Comparison of ENCODE assay signal across 11 cellular contexts in the genomic region with DNA sequence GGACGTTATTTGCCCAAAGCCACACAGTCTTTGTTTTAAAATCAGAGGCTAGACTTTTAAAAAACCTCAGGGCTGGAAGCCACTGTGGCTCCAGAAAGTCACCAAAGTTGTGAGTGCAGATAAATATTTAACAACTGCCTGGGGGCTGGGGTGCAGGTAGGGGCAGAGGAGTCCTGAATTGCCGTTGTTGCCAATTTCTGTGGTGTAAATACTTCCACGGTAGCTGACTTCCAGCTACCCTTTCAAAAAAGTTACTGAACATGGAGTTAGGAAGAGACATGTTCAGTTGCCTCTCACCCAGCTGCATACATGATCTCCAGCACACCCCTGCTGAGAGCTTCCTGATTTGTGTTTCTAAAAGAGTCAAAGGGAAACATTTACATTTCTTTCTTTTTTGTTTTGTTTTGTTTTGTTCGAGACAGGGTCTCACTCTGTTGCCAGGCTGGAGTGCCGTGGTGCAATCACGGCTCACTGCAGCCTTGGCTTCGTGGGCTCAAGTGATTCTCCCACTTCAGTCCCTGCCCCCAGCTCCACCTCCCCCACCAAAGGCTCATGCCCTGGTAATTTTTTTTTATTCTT. TPM values are rescaled to one million over a fixed set of nuclear protein-coding genes. Genes with fewer than 3 reads are reported as not detected.
A peak's percentile ranks its signal among the peaks of the same experiment; 100 is the strongest.
DNase-seq lines count a peak whose midpoint lies in the region; ATAC-seq, FAIRE-seq and TF ChIP-seq lines count a peak whose summit lies in the region.
"Had no signal": no experiment of that assay in that cellular context is flagged by ENCODE, and none has a peak within 500 bp of the region (broad histone marks: within the 10 kb centered on the region; RNA-seq: fewer than 3 reads in every experiment).

No MANE protein-coding gene starts in this region.

- no peaks in the 10 kb centered on the region for H3K27me3 ChIP-seq in transverse colon

- in situ Hi-C loops in transverse colon (cut with MboI; ENCODE audit: low pct_ligation_motif_present in 1 of 4, low pct_unique_long_range_greater_than_20kb in 1 of 4, low sequenced_read_pairs in 3 of 4) = no loop called here

- peaks cover 51% of the 10 kb centered on the region for H3K4me1 ChIP-seq in OCI-LY7 (ENCODE audit: insufficient read depth, low read length, poor library complexity, severe bottlenecking)
- H3K4me1 ChIP-seq in transverse colon = peaks cover 0 to 44% (median 10%) of the 10 kb centered on the region in 4 donors
- peaks cover 0 to 5% of the 10 kb centered on the region in 2 donors for H3K4me1 ChIP-seq in kidney (ENCODE audit: control insufficient read depth in 1 of 2, insufficient read depth in 1 of 2, low read depth in 1 of 2, low read length in 2 of 2)

- peak overlapping the region; percentile 59 for H3K4me3 Mint-ChIP-seq in stimulated activated naive CD8-positive, alpha-beta T cell treated with anti-CD3 and anti-CD28 coated beads, Interleukin-15, Interleukin-2, amounts not matched to agents 100 ng/mL and 50 ng/mL, for 24 hours
- H3K4me3 Mint-ChIP-seq in central memory CD8-positive, alpha-beta T cell = peak overlapping the region; percentile 77

- DNase-seq in stimulated activated naive CD8-positive, alpha-beta T cell treated with anti-CD3 and anti-CD28 coated beads, Interleukin-15, Interleukin-2, amounts not matched to agents 100 U/mL and 50 U/mL, for 24 hours = no peak
- DNase-seq in OCI-LY7 (ENCODE audit: low spot score) (peak; percentile 55), transverse colon (no peak), left cardiac atrium (no peak), kidney (no peak), NCI-H1694 (lab: John Stamatoyannopoulos, UW) (no peak)
- DNase-seq in central memory CD8-positive, alpha-beta T cell (ENCODE audit: low spot score in 2 of 2) = no peak
- DNase-seq: GM23248 had no signal

- peak overlapping the region; percentile 98 for H2AFZ ChIP-seq in OCI-LY7 (ENCODE audit: low read length)
- H2AFZ ChIP-seq: GM23248 had no signal

- TF ChIP-seq CTCF in OCI-LY7 (conservative IDR thresholded peaks at IDR 0.05; ENCODE audit: low read length) (no peak), transverse colon (IDR thresholded peaks at IDR 0.05) (no peak), kidney (IDR thresholded peaks at IDR 0.05; ENCODE audit: borderline replicate concordance, extremely low read depth, insufficient read depth) (no peak)

- H3K9me3 ChIP-seq in OCI-LY7 (ENCODE audit: low read length) (no peaks in the 10 kb centered on the region), transverse colon (no peaks in the 10 kb centered on the region), kidney (ENCODE audit: control insufficient read depth in 1 of 2, low read length in 2 of 2) (no peaks in the 10 kb centered on the region)

- H3K27ac Mint-ChIP-seq in stimulated activated naive CD8-positive, alpha-beta T cell treated with anti-CD3 and anti-CD28 coated beads, Interleukin-15, Interleukin-2, amounts not matched to agents 100 ng/mL and 50 ng/mL, for 24 hours = peak overlapping the region; percentile 72
- peak overlapping the region; percentile 96 for H3K27ac Mint-ChIP-seq in central memory CD8-positive, alpha-beta T cell (ENCODE audit: low read depth)

- H3K36me3 Mint-ChIP-seq in stimulated activated naive CD8-positive, alpha-beta T cell treated with anti-CD3 and anti-CD28 coated beads, Interleukin-15, Interleukin-2, amounts not matched to agents 100 ng/mL and 50 ng/mL, for 24 hours (ENCODE audit: low read depth) = no peaks in the 10 kb centered on the region
- peaks cover 11% of the 10 kb centered on the region for H3K36me3 Mint-ChIP-seq in central memory CD8-positive, alpha-beta T cell (ENCODE audit: insufficient read depth)

- no peaks in the 10 kb centered on the region for H3K79me2 ChIP-seq in OCI-LY7 (ENCODE audit: insufficient read depth, low read depth, low read length)

- POLR2A ChIA-PET in OCI-LY7 (lab: Charles Lee) = interaction anchor here (0.6 to 1.0 kb wide), 3 partner anchors 48 to 60 kb away, joined by 3 read pairs; no protein-coding TSS in a partner anchor

- H3K4me2 ChIP-seq in OCI-LY7 (ENCODE audit: low read length) = peak overlapping the region; percentile 76

- H3K9me2 ChIP-seq in OCI-LY7 (ENCODE audit: insufficient read depth, low read length) = no peaks in the 10 kb centered on the region

- BruUV-seq in OCI-LY7 (replicated peaks; lab: Mats Ljungman, UMichigan) = no TSS peak

- H3K4me3 ChIP-seq in OCI-LY7 (ENCODE audit: low read depth, low read length, poor library complexity, severe bottlenecking) (peak overlapping the region; percentile 59), transverse colon (no peak overlapping the region), kidney (ENCODE audit: low read length in 2 of 2) (no peak overlapping the region)
- H3K4me3 ChIP-seq: coronary artery, GM23248 had no signal

- no peak for FAIRE-seq in kidney (lab: Jason Lieb, UNC)
- FAIRE-seq: keratinocyte had no signal

- intact Hi-C loops in OCI-LY7 (cut with micrococcal nuclease; ENCODE audit: unreplicated experiment) = loop anchor here (10.0 kb wide), 1 partner anchor 62 kb away; a partner anchor contains a TSS
- intact Hi-C loops in transverse colon (cut with DNase I; ENCODE audit: low total_unique reads) = no loop called here
- intact Hi-C loops in left cardiac atrium (cut with DNase I) = no loop called here
- intact Hi-C loops in kidney (cut with DNase I) = no loop called here

- CTCF ChIA-PET in OCI-LY7 (lab: Charles Lee; ENCODE audit: unreplicated experiment) = interaction anchor here (0.5 to 1.3 kb wide), 4 partner anchors 21 to 110 kb away, joined by 4 to 5 read pairs (median 4); no protein-coding TSS in a partner anchor

- no peak for TF ChIP-seq EP300 in transverse colon (IDR thresholded peaks at IDR 0.05; ENCODE audit: low read depth)

- ATAC-seq in stimulated activated naive CD8-positive, alpha-beta T cell treated with anti-CD3 and anti-CD28 coated beads, Interleukin-15, Interleukin-2, amounts not matched to agents 100 U/mL and 50 U/mL, for 24 hours = no peak
- no peak for ATAC-seq in central memory CD8-positive, alpha-beta T cell (replicated peaks; ENCODE audit: extremely low read depth, poor library complexity, severe bottlenecking)
- ATAC-seq in left cardiac atrium = no peak

- H4K20me1 ChIP-seq in OCI-LY7 (ENCODE audit: insufficient read depth, low read length) = no peaks in the 10 kb centered on the region

- peak overlapping the region; percentile 63 for H3K27ac ChIP-seq in OCI-LY7 (ENCODE audit: low read depth, low read length, poor library complexity, severe bottlenecking)
- H3K27ac ChIP-seq in transverse colon = peak overlapping the region; percentile 27 to 58 (median 36)
- no peak overlapping the region for H3K27ac ChIP-seq in kidney (ENCODE audit: low read depth in 2 of 2, low read length in 2 of 2)
- H3K27ac ChIP-seq: coronary artery, GM23248 had no signal

- no peaks in the 10 kb centered on the region for H3K27me3 Mint-ChIP-seq in stimulated activated naive CD8-positive, alpha-beta T cell treated with anti-CD3 and anti-CD28 coated beads, Interleukin-15, Interleukin-2, amounts not matched to agents 100 ng/mL and 50 ng/mL, for 24 hours
- H3K27me3 Mint-ChIP-seq in central memory CD8-positive, alpha-beta T cell = no peaks in the 10 kb centered on the region

- TF ChIP-seq POLR2A in transverse colon (IDR thresholded peaks at IDR 0.05) = no peak

- H3K36me3 ChIP-seq in OCI-LY7 (ENCODE audit: insufficient read depth, low read length) (no peaks in the 10 kb centered on the region), transverse colon (no peaks in the 10 kb centered on the region), kidney (ENCODE audit: control insufficient read depth in 1 of 2, insufficient read depth in 2 of 2, low read length in 2 of 2) (no peaks in the 10 kb centered on the region)

- no peaks in the 10 kb centered on the region for H3K9me3 Mint-ChIP-seq in stimulated activated naive CD8-positive, alpha-beta T cell treated with anti-CD3 and anti-CD28 coated beads, Interleukin-15, Interleukin-2, amounts not matched to agents 100 ng/mL and 50 ng/mL, for 24 hours
- no peaks in the 10 kb centered on the region for H3K9me3 Mint-ChIP-seq in central memory CD8-positive, alpha-beta T cell

- H3K9ac ChIP-seq in kidney (ENCODE audit: low read length in 2 of 2) = no peak overlapping the region
- H3K9ac ChIP-seq: GM23248 had no signal

- H3K4me1 Mint-ChIP-seq in stimulated activated naive CD8-positive, alpha-beta T cell treated with anti-CD3 and anti-CD28 coated beads, Interleukin-15, Interleukin-2, amounts not matched to agents 100 ng/mL and 50 ng/mL, for 24 hours (ENCODE audit: low read depth) = peaks cover 71% of the 10 kb centered on the region
- peaks cover 68% of the 10 kb centered on the region for H3K4me1 Mint-ChIP-seq in central memory CD8-positive, alpha-beta T cell

- WGBS in transverse colon (ENCODE audit: low coverage in 1 of 2), 2 donors = 56 to 60% methylated on average over 1 to 7 of the region's 7 CpGs

RNA-seq across cellular contexts. Expression of a gene that starts 58.7 kb away (rescaled TPM):
- total RNA-seq in OCI-LY7 (2014; rRNA removed; shearing (Covaris generic)) = 0.13 and 0.41 TPM in 2 replicates
- total RNA-seq in OCI-LY7 (2022) = 0.67 TPM in 1 of 2 replicates, not detected in the other
- 10 to 100 TPM in 1 of 4 donors, 1 to 10 TPM in 3; 1.6 to 26.2 (median 4.3) TPM for total RNA-seq in transverse colon
- 10 to 100 TPM in 1 of 2 donors, 1 to 10 TPM in 1; 7.6 to 18.0 TPM for total RNA-seq in left cardiac atrium
- 11.1 TPM for total RNA-seq in kidney
- 4.5 TPM for polyA plus RNA-seq in kidney (ENCODE audit: insufficient read depth, low read depth, low replicate concordance)
- total RNA-seq: GM23248 had no signal

Comparison
In these comparisons a context has a peak if more than half of its experiments do, and no peak if none do; other contexts are left out.
1. H3K27ac ChIP-seq: peak in OCI-LY7 (single experiment) and transverse colon (4 of 4); none in kidney (0 of 2).